In the genomic region with DNA sequence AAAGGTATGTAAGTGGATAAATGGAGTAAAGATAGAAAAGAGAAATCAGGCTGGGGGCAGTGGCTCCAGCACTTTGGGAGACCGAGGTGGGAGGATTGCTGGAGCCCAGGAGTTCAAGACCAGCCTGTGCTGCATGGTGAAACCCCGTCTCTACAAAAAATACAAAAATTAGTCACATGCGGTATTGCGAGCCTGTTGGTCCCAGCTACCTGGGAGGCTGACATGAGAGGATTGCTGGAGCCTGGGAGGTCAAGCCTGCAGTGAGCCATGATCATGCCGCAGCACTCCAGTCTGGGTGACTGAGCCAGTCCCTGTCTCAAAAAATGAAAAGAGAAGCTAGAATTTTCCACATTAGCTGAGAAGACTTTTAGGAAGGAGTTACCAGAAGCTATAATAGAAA, we compare ENCODE assay signal across 16 cellular contexts. TPM values are rescaled to one million over a fixed set of nuclear protein-coding genes. Genes with fewer than 3 reads are reported as not detected.
DNase-seq lines count a peak whose midpoint lies in the region; ATAC-seq and TF ChIP-seq lines count a peak whose summit lies in the region.
"Had no signal": no experiment of that assay in that cellular context is flagged by ENCODE, and none has a peak within 500 bp of the region (broad histone marks: within the 10 kb centered on the region; RNA-seq: fewer than 3 reads in every experiment).

No MANE protein-coding gene starts in this region.

- H3K27me3 ChIP-seq in CD4-positive, alpha-beta T cell (ENCODE audit: control insufficient read depth, insufficient read depth, low read length): no peaks in the 10 kb centered on the region
- no peaks in the 10 kb centered on the region for H3K27me3 ChIP-seq in RWPE2 (ENCODE audit: insufficient read depth, poor library complexity, severe bottlenecking)

- CTCF ChIA-PET in CD4-positive, alpha-beta T cell (lab: Charles Lee): interaction anchor here (0.6 kb wide), 1 partner anchor 28 kb away, joined by 3 read pairs; no protein-coding TSS in a partner anchor
- CTCF ChIA-PET in activated CD4-positive, alpha-beta T cell treated with anti-CD3 and anti-CD28 coated beads, Interleukin-2, amount 10 ng/mL, durations not matched to agents 7 days and 5 days (lab: Charles Lee): no interaction called here

- no peak overlapping the region for H3K4me3 ChIP-seq in RWPE2 (ENCODE audit: severe bottlenecking)

- no peaks in the 10 kb centered on the region for H3K36me3 ChIP-seq in RWPE2 (ENCODE audit: low read depth)

- H3K9me3 ChIP-seq in CD4-positive, alpha-beta T cell (ENCODE audit: control insufficient read depth, low read length): no peaks in the 10 kb centered on the region
- no peaks in the 10 kb centered on the region for H3K9me3 ChIP-seq in RWPE2 (ENCODE audit: severe bottlenecking)

- H3K27me3 Mint-ChIP-seq in CD4-positive, alpha-beta T cell: no peaks in the 10 kb centered on the region
- H3K27me3 Mint-ChIP-seq in activated CD4-positive, alpha-beta T cell treated with anti-CD3 and anti-CD28 coated beads, Interleukin-2, amount 10 ng/mL, durations not matched to agents 7 days and 5 days: no peaks in the 10 kb centered on the region

- H3K4me1 ChIP-seq in RWPE2 (ENCODE audit: insufficient read depth, poor library complexity, severe bottlenecking): peaks cover 46% of the 10 kb centered on the region

- no peak overlapping the region for H3K27ac ChIP-seq in CD4-positive, alpha-beta T cell (ENCODE audit: low read depth, low read length)
- peak overlapping the region; percentile 30 for H3K27ac ChIP-seq in RWPE2 (ENCODE audit: poor library complexity, severe bottlenecking)
- H3K27ac ChIP-seq in epithelial cell of prostate: peak overlapping the region; percentile 76
- H3K27ac ChIP-seq: HL-60 had no signal

- DNase-seq in CD4-positive, alpha-beta T cell: no peak
- DNase-seq in RWPE2 (ENCODE audit: low spot score): no peak
- DNase-seq in epithelial cell of prostate (ENCODE audit: low read depth, low spot score): no peak
- no peak for DNase-seq in stimulated activated effector memory CD8-positive, alpha-beta T cell treated with anti-CD3 and anti-CD28 coated beads, Interleukin-12 subunit alpha, Interleukin-12 subunit beta, amount 100 ng/mL, for 72 hours (ENCODE audit: low spot score in 2 of 2)
- no peak for DNase-seq in activated CD4-positive, alpha-beta T cell treated with anti-CD3 and anti-CD28 coated beads, Interleukin-2, amount 10 ng/mL, durations not matched to agents 7 days and 5 days
- DNase-seq in activated CD8-positive, alpha-beta memory T cell treated with anti-CD3 and anti-CD28 coated beads for 24 hours: no peak
- DNase-seq in T1000 (lab: John Stamatoyannopoulos, UW): no peak
- DNase-seq: Calu3, H7, MV-4-11, NCI-H1417, NCI-H1930, NCI-H2171 treated with DMSO at 0.1 percent for 48 hours, NCI-H510A, NCI-H774 had no signal

- POLR2A ChIA-PET in CD4-positive, alpha-beta T cell (lab: Charles Lee): interaction anchor here (0.6 kb wide), 1 partner anchor 14 kb away, joined by 3 read pairs; no protein-coding TSS in a partner anchor
- POLR2A ChIA-PET in activated CD4-positive, alpha-beta T cell treated with anti-CD3 and anti-CD28 coated beads, Interleukin-2, amount 10 ng/mL, durations not matched to agents 7 days and 5 days (lab: Charles Lee): no interaction called here

- peaks cover 14% of the 10 kb centered on the region for H3K36me3 Mint-ChIP-seq in CD4-positive, alpha-beta T cell (ENCODE audit: low read depth)
- peaks cover 9% of the 10 kb centered on the region for H3K36me3 Mint-ChIP-seq in stimulated activated effector memory CD8-positive, alpha-beta T cell treated with anti-CD3 and anti-CD28 coated beads, Interleukin-12 subunit alpha, Interleukin-12 subunit beta, amount 100 ng/mL, for 72 hours
- peaks cover 14% of the 10 kb centered on the region for H3K36me3 Mint-ChIP-seq in activated CD4-positive, alpha-beta T cell treated with anti-CD3 and anti-CD28 coated beads, Interleukin-2, amount 10 ng/mL, durations not matched to agents 7 days and 5 days (ENCODE audit: low read depth)

- intact Hi-C loops in CD4-positive, alpha-beta T cell (cut with DNase I, micrococcal nuclease): loop anchor here in 1 of 2 experiments (10.0 kb wide), 1 partner anchor 58 kb away; no protein-coding TSS in a partner anchor

- H3K9me3 Mint-ChIP-seq in CD4-positive, alpha-beta T cell: no peaks in the 10 kb centered on the region
- no peaks in the 10 kb centered on the region for H3K9me3 Mint-ChIP-seq in stimulated activated effector memory CD8-positive, alpha-beta T cell treated with anti-CD3 and anti-CD28 coated beads, Interleukin-12 subunit alpha, Interleukin-12 subunit beta, amount 100 ng/mL, for 72 hours
- no peaks in the 10 kb centered on the region for H3K9me3 Mint-ChIP-seq in activated CD4-positive, alpha-beta T cell treated with anti-CD3 and anti-CD28 coated beads, Interleukin-2, amount 10 ng/mL, durations not matched to agents 7 days and 5 days

- no peak for TF ChIP-seq CTCF in CD4-positive, alpha-beta T cell (IDR thresholded peaks at IDR 0.05)
- no peak for TF ChIP-seq CTCF in RWPE2 (IDR thresholded peaks at IDR 0.05; ENCODE audit: poor library complexity, severe bottlenecking)

- peaks cover 67% of the 10 kb centered on the region for H3K4me1 Mint-ChIP-seq in CD4-positive, alpha-beta T cell (ENCODE audit: low read depth)
- peaks cover 41% of the 10 kb centered on the region for H3K4me1 Mint-ChIP-seq in stimulated activated effector memory CD8-positive, alpha-beta T cell treated with anti-CD3 and anti-CD28 coated beads, Interleukin-12 subunit alpha, Interleukin-12 subunit beta, amount 100 ng/mL, for 72 hours
- H3K4me1 Mint-ChIP-seq in activated CD4-positive, alpha-beta T cell treated with anti-CD3 and anti-CD28 coated beads, Interleukin-2, amount 10 ng/mL, durations not matched to agents 7 days and 5 days: peaks cover 11% of the 10 kb centered on the region

- no peak for ATAC-seq in CD4-positive, alpha-beta T cell (ENCODE audit: poor library complexity)
- ATAC-seq in RWPE2 (ENCODE audit: low read depth): no peak
- no peak for ATAC-seq in stimulated activated effector memory CD8-positive, alpha-beta T cell treated with anti-CD3 and anti-CD28 coated beads, Interleukin-12 subunit alpha, Interleukin-12 subunit beta, amount 100 ng/mL, for 72 hours

- peak overlapping the region; percentile 7 for H3K4me3 Mint-ChIP-seq in CD4-positive, alpha-beta T cell
- H3K4me3 Mint-ChIP-seq in stimulated activated effector memory CD8-positive, alpha-beta T cell treated with anti-CD3 and anti-CD28 coated beads, Interleukin-12 subunit alpha, Interleukin-12 subunit beta, amount 100 ng/mL, for 72 hours: no peak overlapping the region
- no peak overlapping the region for H3K4me3 Mint-ChIP-seq in activated CD4-positive, alpha-beta T cell treated with anti-CD3 and anti-CD28 coated beads, Interleukin-2, amount 10 ng/mL, durations not matched to agents 7 days and 5 days

- H3K27ac Mint-ChIP-seq in CD4-positive, alpha-beta T cell: peak overlapping the region; percentile 49
- peak overlapping the region; percentile 34 for H3K27ac Mint-ChIP-seq in stimulated activated effector memory CD8-positive, alpha-beta T cell treated with anti-CD3 and anti-CD28 coated beads, Interleukin-12 subunit alpha, Interleukin-12 subunit beta, amount 100 ng/mL, for 72 hours
- H3K27ac Mint-ChIP-seq in activated CD4-positive, alpha-beta T cell treated with anti-CD3 and anti-CD28 coated beads, Interleukin-2, amount 10 ng/mL, durations not matched to agents 7 days and 5 days: no peak overlapping the region

RNA-seq across cellular contexts. Expression of gene LCOR, which starts 14.8 kb away (rescaled TPM):
- 10 to 100 TPM; 46.0 to 56.0 TPM for total RNA-seq in CD4-positive, alpha-beta T cell
- 10 to 100 TPM; 31.1 to 32.0 TPM for total RNA-seq in activated CD4-positive, alpha-beta T cell treated with anti-CD3 and anti-CD28 coated beads, Interleukin-2, amount 10 ng/mL, durations not matched to agents 7 days and 5 days
